In genomic region chr2:74527741-74528140, GRCh38 we compare ENCODE assay signal across 6 cellular contexts. TPM values are rescaled to one million over a fixed set of nuclear protein-coding genes. Genes with fewer than 3 reads are reported as not detected.
DNase-seq lines count a peak whose midpoint lies in the region; ATAC-seq and TF ChIP-seq lines count a peak whose summit lies in the region.
"Had no signal": no experiment of that assay in that cellular context is flagged by ENCODE, and none has a peak within 500 bp of the region (broad histone marks: within the 10 kb centered on the region; RNA-seq: fewer than 3 reads in every experiment).

No MANE protein-coding gene starts in this region.

- ATAC-seq in memory B cell (ENCODE audit: low read depth): no peak

- no peaks in the 10 kb centered on the region for H3K9me3 Mint-ChIP-seq in memory B cell

- H3K9me3 ChIP-seq in OCI-LY7 (ENCODE audit: low read length): no peaks in the 10 kb centered on the region
- H3K9me3 ChIP-seq: Peyer's patch had no signal

- H2AFZ ChIP-seq in OCI-LY7 (ENCODE audit: low read length): no peak overlapping the region

- H3K4me3 ChIP-seq in OCI-LY7 (ENCODE audit: low read depth, low read length, poor library complexity, severe bottlenecking): peak overlapping the region; percentile 98

- H3K9me2 ChIP-seq in OCI-LY7 (ENCODE audit: insufficient read depth, low read length): no peaks in the 10 kb centered on the region

- H3K27me3 Mint-ChIP-seq in memory B cell: no peaks in the 10 kb centered on the region

- H3K36me3 Mint-ChIP-seq in memory B cell: peaks cover 19% of the 10 kb centered on the region

- TF ChIP-seq CTCF in OCI-LY7 (conservative IDR thresholded peaks at IDR 0.05; ENCODE audit: low read length): no peak

- no peak overlapping the region for H3K27ac Mint-ChIP-seq in memory B cell

- peaks cover 37% of the 10 kb centered on the region for H3K79me2 ChIP-seq in OCI-LY7 (ENCODE audit: insufficient read depth, low read depth, low read length)

- peak overlapping the region; percentile 95 for H3K4me2 ChIP-seq in OCI-LY7 (ENCODE audit: low read length)

- H3K4me1 ChIP-seq in OCI-LY7 (ENCODE audit: insufficient read depth, low read length, poor library complexity, severe bottlenecking): peaks cover 33% of the 10 kb centered on the region

- peaks cover 46% of the 10 kb centered on the region for H3K4me1 Mint-ChIP-seq in memory B cell

- H4K20me1 ChIP-seq in OCI-LY7 (ENCODE audit: insufficient read depth, low read length): peaks cover 5% of the 10 kb centered on the region; the same call in 1 of the 2 replicates

- H3K27ac ChIP-seq in OCI-LY7 (ENCODE audit: low read depth, low read length, poor library complexity, severe bottlenecking): no peak overlapping the region

- TSS peak; percentile 81 for BruUV-seq in OCI-LY7 (replicated peaks; lab: Mats Ljungman, UMichigan)

- CTCF ChIA-PET in OCI-LY7 (lab: Charles Lee; ENCODE audit: unreplicated experiment): interaction anchor here (0.5 kb wide), 1 partner anchor 1179 kb away, joined by 3 read pairs; no protein-coding TSS in a partner anchor

- DNase-seq in OCI-LY7 (ENCODE audit: low spot score) (no peak), memory B cell (ENCODE audit: low spot score in 2 of 2) (no peak), HUDEP-2 (lab: John Stamatoyannopoulos, UW; ENCODE audit: unreplicated experiment in 76 of 76) (no peak), dermis blood vessel endothelial cell (no peak)
- DNase-seq: Peyer's patch had no signal

- intact Hi-C loops in OCI-LY7 (cut with micrococcal nuclease; ENCODE audit: unreplicated experiment): no loop called here

- peaks cover 62% of the 10 kb centered on the region for H3K36me3 ChIP-seq in OCI-LY7 (ENCODE audit: insufficient read depth, low read length)

- POLR2A ChIA-PET in OCI-LY7 (lab: Charles Lee): no interaction called here

- H3K4me3 Mint-ChIP-seq in memory B cell: peak overlapping the region; percentile 95

RNA-seq across cellular contexts. Expression of gene DQX1, which starts 1.7 kb away (rescaled TPM):
- 0.32 and 0.54 TPM in 2 replicates for total RNA-seq in OCI-LY7 (2014; rRNA removed; shearing (Covaris generic))
- total RNA-seq in OCI-LY7 (2022) (0.76 and 1.8 TPM in 2 replicates), dermis blood vessel endothelial cell (not detected in 2 replicates)
- total RNA-seq: fibroblast of lung had no signal

RNA-seq across cellular contexts. Expression of gene AUP1, which starts 1.8 kb away (rescaled TPM):
- total RNA-seq in OCI-LY7 (2014; rRNA removed; shearing (Covaris generic)): 163 and 188 TPM in 2 replicates
- total RNA-seq in OCI-LY7 (2022) (121 and 122 TPM in 2 replicates), dermis blood vessel endothelial cell (87.2 and 127 TPM in 2 replicates)

RNA-seq across cellular contexts. Expression of gene HTRA2, which starts 2.0 kb away (rescaled TPM):
- 54.8 and 60.4 TPM in 2 replicates for total RNA-seq in OCI-LY7 (2014; rRNA removed; shearing (Covaris generic))
- total RNA-seq in OCI-LY7 (2022) (50.7 and 59.4 TPM in 2 replicates), dermis blood vessel endothelial cell (50.9 and 51.8 TPM in 2 replicates)

RNA-seq across cellular contexts. Expression of gene TLX2, which starts 13.5 kb away (rescaled TPM):
- not detected in 2 replicates for total RNA-seq in OCI-LY7 (2014; rRNA removed; shearing (Covaris generic))
- total RNA-seq in OCI-LY7 (2022) (not detected in 2 replicates), dermis blood vessel endothelial cell (0.17 TPM in 1 of 2 replicates, not detected in the other)

RNA-seq across cellular contexts. Expression of gene PCGF1, which starts 20.2 kb away (rescaled TPM):
- total RNA-seq in OCI-LY7 (2014; rRNA removed; shearing (Covaris generic)): 9.9 and 16.7 TPM in 2 replicates
- total RNA-seq in OCI-LY7 (2022): 15.9 and 21.5 TPM in 2 replicates
- total RNA-seq in dermis blood vessel endothelial cell: 9.7 and 11.7 TPM in 2 replicates
